1 cellular context compared by ENCODE assay signal in genomic region chr15:44770715-44771114, GRCh38. TPM values are rescaled to one million over a fixed set of nuclear protein-coding genes. Genes with fewer than 3 reads are reported as not detected.
"Had no signal": no experiment of that assay in that cellular context is flagged by ENCODE, and none has a peak within 500 bp of the region (broad histone marks: within the 10 kb centered on the region; RNA-seq: fewer than 3 reads in every experiment).

No MANE protein-coding gene starts in this region.

RNA-seq across cellular contexts. Expression of gene PATL2, which starts 59.6 kb away (rescaled TPM):
- total RNA-seq: IMR-90 had no signal
